ENCODE assay signal across 15 cellular contexts in genomic region chr1:244820131-244820530, GRCh38. TPM values are rescaled to one million over a fixed set of nuclear protein-coding genes. Genes with fewer than 3 reads are reported as not detected.
A peak's percentile ranks its signal among the peaks of the same experiment; 100 is the strongest.
DNase-seq lines count a peak whose midpoint lies in the region; ATAC-seq and TF ChIP-seq lines count a peak whose summit lies in the region.
"Had no signal": no experiment of that assay in that cellular context is flagged by ENCODE, and none has a peak within 500 bp of the region (broad histone marks: within the 10 kb centered on the region; RNA-seq: fewer than 3 reads in every experiment).

No MANE protein-coding gene starts in this region.

- no peaks in the 10 kb centered on the region for H3K27me3 ChIP-seq in mammary epithelial cell (ENCODE audit: insufficient read depth, low read length)
- H3K27me3 ChIP-seq: BLaER1 had no signal

- no TSS peak for BruUV-seq in mammary epithelial cell (replicated peaks; lab: Mats Ljungman, UMichigan)
- no TSS peak for BruUV-seq in MCF 10A (replicated peaks; lab: Mats Ljungman, UMichigan)

- no peak overlapping the region for H3K4me2 ChIP-seq in mammary epithelial cell (ENCODE audit: insufficient read depth, low read depth, low read length)
- H3K4me2 ChIP-seq: BLaER1 had no signal

- H3K4me3 ChIP-seq in mammary epithelial cell (replicated peaks in 1 of 3; ENCODE audit: insufficient read depth in 1 of 3, low read depth in 2 of 3, low read length in 3 of 3) (no peak overlapping the region), mesodermal cell (ENCODE audit: extremely low read depth, insufficient read depth, low read length, poor library complexity, severe bottlenecking) (no peak overlapping the region)
- H3K4me3 ChIP-seq: BLaER1, HAP-1 had no signal

- H4K20me1 ChIP-seq in mammary epithelial cell (ENCODE audit: insufficient read depth, low read length) = no peaks in the 10 kb centered on the region
- H4K20me1 ChIP-seq: BLaER1 had no signal

- POLR2A ChIA-PET in MCF 10A (lab: Yijun Ruan, JAX) = interaction anchor here (0.9 to 1.6 kb wide), 5 partner anchors 10 to 151 kb away, joined by 3 to 4 read pairs (median 4); partner anchors contain the start of gene COX20

- H3K36me3 ChIP-seq in mammary epithelial cell (ENCODE audit: insufficient read depth, low read length) (no peaks in the 10 kb centered on the region), mesodermal cell (ENCODE audit: control insufficient read depth, insufficient read depth, low read length) (no peaks in the 10 kb centered on the region)
- H3K36me3 ChIP-seq: BLaER1, HAP-1 had no signal

- in situ Hi-C loops in mammary epithelial cell (cut with MboI; ENCODE audit: low sequenced_read_pairs in 2 of 2) = no loop called here

- H3K4me1 ChIP-seq in mammary epithelial cell (ENCODE audit: insufficient read depth, low read length) (no peaks in the 10 kb centered on the region), mesodermal cell (ENCODE audit: control insufficient read depth, insufficient read depth, low read length, poor library complexity, severe bottlenecking) (no peaks in the 10 kb centered on the region)

- H3K9me3 ChIP-seq in mammary epithelial cell (replicated peaks; ENCODE audit: insufficient read depth, low read length) (no peaks in the 10 kb centered on the region), mesodermal cell (ENCODE audit: control insufficient read depth, low read length) (no peaks in the 10 kb centered on the region)
- H3K9me3 ChIP-seq: BLaER1, HAP-1 had no signal

- H3K79me2 ChIP-seq in mammary epithelial cell (ENCODE audit: insufficient read depth, low read length) = no peaks in the 10 kb centered on the region

- no peaks in the 10 kb centered on the region for H3K36me3 Mint-ChIP-seq in MCF 10A (ENCODE audit: insufficient read depth, unreplicated experiment)
- H3K36me3 Mint-ChIP-seq in natural killer cell = no peaks in the 10 kb centered on the region
- H3K36me3 Mint-ChIP-seq in activated naive CD4-positive, alpha-beta T cell treated with anti-CD3 and anti-CD28 coated beads, Interleukin-2, amount 10 ng/mL, durations not matched to agents 7 days and 5 days = no peaks in the 10 kb centered on the region
- H3K36me3 Mint-ChIP-seq: CD8-positive, alpha-beta memory T cell had no signal

- H3K27ac ChIP-seq in mammary epithelial cell (ENCODE audit: insufficient read depth, low read depth, low read length) (no peak overlapping the region), mesodermal cell (ENCODE audit: low read depth, low read length, severe bottlenecking) (peak overlapping the region; percentile 12), substantia nigra (ENCODE audit: low read depth, low read length, poor library complexity, severe bottlenecking) (no peak overlapping the region)
- H3K27ac ChIP-seq: 22Rv1, BLaER1 had no signal

- H3K27me3 Mint-ChIP-seq in MCF 10A (ENCODE audit: insufficient read depth, unreplicated experiment) = no peaks in the 10 kb centered on the region
- peaks cover 0 to 13% of the 10 kb centered on the region in 2 donors for H3K27me3 Mint-ChIP-seq in natural killer cell (ENCODE audit: low read depth in 2 of 2)
- H3K27me3 Mint-ChIP-seq in activated naive CD4-positive, alpha-beta T cell treated with anti-CD3 and anti-CD28 coated beads, Interleukin-2, amount 10 ng/mL, durations not matched to agents 7 days and 5 days = peaks cover 15% of the 10 kb centered on the region

- no peak overlapping the region for H3K9ac ChIP-seq in mammary epithelial cell (ENCODE audit: insufficient read depth, low read length)
- H3K9ac ChIP-seq: BLaER1 had no signal

- dilution Hi-C loops in mammary epithelial cell (cut with HindIII; ENCODE audit: low sequenced_read_pairs) = no loop called here

- no peak overlapping the region for H3K27ac Mint-ChIP-seq in MCF 10A (ENCODE audit: low read depth, unreplicated experiment)
- no peak overlapping the region for H3K27ac Mint-ChIP-seq in natural killer cell
- H3K27ac Mint-ChIP-seq in activated naive CD4-positive, alpha-beta T cell treated with anti-CD3 and anti-CD28 coated beads, Interleukin-2, amount 10 ng/mL, durations not matched to agents 7 days and 5 days = no peak overlapping the region
- H3K27ac Mint-ChIP-seq: CD8-positive, alpha-beta memory T cell had no signal

- DNase-seq in mammary epithelial cell (no peak), MCF 10A (ENCODE audit: unreplicated experiment) (no peak), amniotic epithelial cell (ENCODE audit: low read depth) (peak; percentile 44), natural killer cell (no peak), substantia nigra (lab: John Stamatoyannopoulos, UW) (no peak)
- DNase-seq in activated naive CD4-positive, alpha-beta T cell treated with anti-CD3 and anti-CD28 coated beads, Interleukin-2, amount 10 ng/mL, durations not matched to agents 7 days and 5 days = no peak
- DNase-seq: AML-193; CD8-positive, alpha-beta memory T cell; DMS53; GF-D8 had no signal

- ATAC-seq in natural killer cell (no peak), GM18907 (IDR thresholded peaks at IDR 0.05; ENCODE audit: unreplicated experiment) (no peak)

- TF ChIP-seq CTCF in mammary epithelial cell (conservative IDR thresholded peaks at IDR 0.05 in 1 of 2, IDR thresholded peaks at IDR 0.05 in 1 of 2; ENCODE audit: extremely low read depth in 1 of 2, insufficient read depth in 1 of 2, low read depth in 1 of 2, low read length in 2 of 2) (no peak), MCF 10A (IDR thresholded peaks at IDR 0.05; ENCODE audit: unreplicated experiment) (no peak), natural killer cell (IDR thresholded peaks at IDR 0.05) (no peak)

- H3K4me3 Mint-ChIP-seq in MCF 10A (ENCODE audit: unreplicated experiment) (no peak overlapping the region), natural killer cell (no peak overlapping the region)
- H3K4me3 Mint-ChIP-seq in activated naive CD4-positive, alpha-beta T cell treated with anti-CD3 and anti-CD28 coated beads, Interleukin-2, amount 10 ng/mL, durations not matched to agents 7 days and 5 days = no peak overlapping the region
- H3K4me3 Mint-ChIP-seq: CD8-positive, alpha-beta memory T cell had no signal

- peak overlapping the region; percentile 39 for H2AFZ ChIP-seq in mammary epithelial cell (ENCODE audit: low read depth, low read length)

- CTCF ChIA-PET in mammary epithelial cell (lab: Charles Lee; ENCODE audit: low non-redundant PET) = no interaction called here
- CTCF ChIA-PET in MCF 10A (lab: Yijun Ruan, JAX) = interaction anchor here (0.6 to 1.0 kb wide), 4 partner anchors 47 to 1755 kb away, joined by 3 to 4 read pairs (median 4); no protein-coding TSS in a partner anchor
- CTCF ChIA-PET in activated naive CD4-positive, alpha-beta T cell treated with anti-CD3 and anti-CD28 coated beads, Interleukin-2, amount 10 ng/mL, durations not matched to agents 7 days and 5 days (lab: Charles Lee) = interaction anchor here (1.4 kb wide), 1 partner anchor 18 kb away, joined by 3 read pairs; no protein-coding TSS in a partner anchor

- H3K4me1 Mint-ChIP-seq in MCF 10A (ENCODE audit: insufficient read depth, unreplicated experiment) (no peaks in the 10 kb centered on the region), natural killer cell (peaks cover 0 to 7% of the 10 kb centered on the region in 2 donors)
- H3K4me1 Mint-ChIP-seq in activated naive CD4-positive, alpha-beta T cell treated with anti-CD3 and anti-CD28 coated beads, Interleukin-2, amount 10 ng/mL, durations not matched to agents 7 days and 5 days = peaks cover 2% of the 10 kb centered on the region

- intact Hi-C loops in mammary epithelial cell (cut with micrococcal nuclease) (no loop called here), MCF 10A (cut with micrococcal nuclease) (no loop called here), natural killer cell (cut with micrococcal nuclease) (no loop called here)

- H3K9me3 Mint-ChIP-seq in MCF 10A (ENCODE audit: unreplicated experiment) = no peaks in the 10 kb centered on the region
- H3K9me3 Mint-ChIP-seq in natural killer cell = no peaks in the 10 kb centered on the region
- H3K9me3 Mint-ChIP-seq in activated naive CD4-positive, alpha-beta T cell treated with anti-CD3 and anti-CD28 coated beads, Interleukin-2, amount 10 ng/mL, durations not matched to agents 7 days and 5 days = no peaks in the 10 kb centered on the region
- H3K9me3 Mint-ChIP-seq: CD8-positive, alpha-beta memory T cell had no signal

- WGBS in mammary epithelial cell (ENCODE audit: low coverage, missing lambda C conversion rate) = 33% methylated on average over 2 of the region's 2 CpGs
- WGBS in mesodermal cell (ENCODE audit: insufficient coverage in 2 of 2), 2 experiments = 93 to 100% methylated on average over 1 to 2 of the region's 2 CpGs

RNA-seq across cellular contexts. Expression of gene COX20, which starts 15.3 kb away (rescaled TPM):
- total RNA-seq in mammary epithelial cell (10 to 100 TPM; 13.7 to 35.4 TPM), MCF 10A (2022) (44.6 and 46.1 TPM in 2 replicates), natural killer cell (10 to 100 TPM; 24.3 to 25.4 (median 24.9) TPM)
- 23.5 TPM for polyA plus RNA-seq in mammary epithelial cell
- polyA minus RNA-seq in mammary epithelial cell = 7.8 TPM
- polyA plus RNA-seq in mesodermal cell (2013, experiment 1 of 2) = 11.3 TPM
- polyA plus RNA-seq in mesodermal cell (2013, experiment 2 of 2) = 18.2 TPM

RNA-seq across cellular contexts. Expression of gene HNRNPU, which starts 44.2 kb away (rescaled TPM):
- 100 to 1,000 TPM; 167 to 292 TPM for total RNA-seq in mammary epithelial cell
- 126 TPM for polyA plus RNA-seq in mammary epithelial cell
- 322 TPM for polyA minus RNA-seq in mammary epithelial cell
- total RNA-seq in MCF 10A (2022) = 454 and 572 TPM in 2 replicates
- polyA plus RNA-seq in mesodermal cell (2013, experiment 1 of 2) = 230 TPM
- polyA plus RNA-seq in mesodermal cell (2013, experiment 2 of 2) = 271 TPM
- total RNA-seq in natural killer cell = 100 to 1,000 TPM; 467 to 603 (median 504) TPM
